19 cellular contexts compared by ENCODE assay signal in genomic region chr1:66540434-66541032, GRCh38. TPM values are rescaled to one million over a fixed set of nuclear protein-coding genes. Genes with fewer than 3 reads are reported as not detected.
A peak's percentile ranks its signal among the peaks of the same experiment; 100 is the strongest.
DNase-seq lines count a peak whose midpoint lies in the region; ATAC-seq and TF ChIP-seq lines count a peak whose summit lies in the region.
"Had no signal": no experiment of that assay in that cellular context is flagged by ENCODE, and none has a peak within 500 bp of the region (broad histone marks: within the 10 kb centered on the region; RNA-seq: fewer than 3 reads in every experiment).

No MANE protein-coding gene starts in this region.

- H3K27ac ChIP-seq in SK-N-SH (ENCODE audit: low read depth in 2 of 2, low read length in 1 of 2): peak overlapping the region; percentile 62 to 79; a peak in 3 of 4 replicates
- H3K27ac ChIP-seq in fibroblast of lung (ENCODE audit: insufficient read depth, low read length): no peak overlapping the region

- H4K20me1 ChIP-seq in SK-N-SH (ENCODE audit: insufficient read depth) (no peaks in the 10 kb centered on the region), fibroblast of lung (ENCODE audit: control insufficient read depth, extremely low read depth, insufficient read depth, low read length) (no peaks in the 10 kb centered on the region)

- DNase-seq in ELF-1 (ENCODE audit: low read depth, low spot score) (peak; percentile 10), SK-N-SH (no peak), fibroblast of lung (ENCODE audit: low read depth in 2 of 2) (peak in 1 of 2 donors; percentile 83), renal cortical epithelial cell (ENCODE audit: low read depth) (peak; percentile 94), T-helper 17 cell (no peak), AML-193 (lab: John Stamatoyannopoulos, UW) (no peak)
- no peak for DNase-seq in activated T-helper 2 cell treated with anti-CD3 and anti-CD28 coated beads, Interferon-gamma antibody, Interleukin-2, Interleukin-4, amounts not matched to agents 10 μg/mL and 5 μg/mL and 100 μg/mL, durations not matched to agents 14 hours and 24 hours and 36 hours (ENCODE audit: low spot score)
- DNase-seq: activated CD8-positive, alpha-beta T cell treated with anti-CD3 and anti-CD28 coated beads, Interleukin-2, amount 10 ng/mL, durations not matched to agents 7 days and 5 days; C1 segment of cervical spinal cord; GOT3; naive thymus-derived CD4-positive, alpha-beta T cell; NCI-H1092 treated with DMSO at 0.1 percent for 48 hours; NCI-H510A treated with DMSO at 0.1 percent for 48 hours; right cardiac atrium; RPMI8226; stimulated activated CD4-positive, alpha-beta T cell treated with anti-CD3 and anti-CD28 coated beads, Interleukin-4, amount 100 ng/mL, for 4 hours; stimulated activated naive CD4-positive, alpha-beta T cell; T-helper 9 cell had no signal

- H3F3A ChIP-seq in SK-N-SH (replicated peaks; ENCODE audit: insufficient read depth): peaks cover 22% of the 10 kb centered on the region

- H3K36me3 Mint-ChIP-seq in T-helper 17 cell (ENCODE audit: low read depth): peaks cover 7% of the 10 kb centered on the region
- H3K36me3 Mint-ChIP-seq in activated T-helper 2 cell treated with anti-CD3 and anti-CD28 coated beads, Interferon-gamma antibody, Interleukin-2, Interleukin-4, amounts not matched to agents 10 μg/mL and 5 μg/mL and 100 μg/mL, durations not matched to agents 14 hours and 24 hours and 36 hours (ENCODE audit: low read depth): no peaks in the 10 kb centered on the region
- H3K36me3 Mint-ChIP-seq: naive thymus-derived CD4-positive, alpha-beta T cell had no signal

- no peaks in the 10 kb centered on the region for H3K9me3 Mint-ChIP-seq in activated T-helper 2 cell treated with anti-CD3 and anti-CD28 coated beads, Interferon-gamma antibody, Interleukin-2, Interleukin-4, amounts not matched to agents 10 μg/mL and 5 μg/mL and 100 μg/mL, durations not matched to agents 14 hours and 24 hours and 36 hours
- H3K9me3 Mint-ChIP-seq: naive thymus-derived CD4-positive, alpha-beta T cell had no signal

- TF ChIP-seq EP300 in SK-N-SH (IDR thresholded peaks at IDR 0.05; ENCODE audit: borderline replicate concordance in 1 of 2, low read depth in 1 of 2, low read length in 1 of 2): peak in 1 of 2 experiments; percentile 68; a peak in 1 of 4 replicates

- TF ChIP-seq RAD21 in SK-N-SH (IDR thresholded peaks at IDR 0.05; ENCODE audit: low read length): no peak

- no peak overlapping the region for H3K4me3 Mint-ChIP-seq in T-helper 17 cell
- H3K4me3 Mint-ChIP-seq in activated T-helper 2 cell treated with anti-CD3 and anti-CD28 coated beads, Interferon-gamma antibody, Interleukin-2, Interleukin-4, amounts not matched to agents 10 μg/mL and 5 μg/mL and 100 μg/mL, durations not matched to agents 14 hours and 24 hours and 36 hours (ENCODE audit: low read depth): no peak overlapping the region
- H3K4me3 Mint-ChIP-seq: activated CD8-positive, alpha-beta T cell treated with anti-CD3 and anti-CD28 coated beads, Interleukin-2, amount 10 ng/mL, durations not matched to agents 7 days and 5 days; naive thymus-derived CD4-positive, alpha-beta T cell had no signal

- peak overlapping the region; percentile 5; the same call in 1 of the 2 replicates for H3K4me2 ChIP-seq in SK-N-SH
- peak overlapping the region; percentile 34 for H3K4me2 ChIP-seq in fibroblast of lung (ENCODE audit: extremely low read depth, insufficient read depth, low read length)

- 84% methylated on average over 3 of the region's 3 CpGs for WGBS in SK-N-SH (ENCODE audit: low lambda C conversion rate)

- no peaks in the 10 kb centered on the region for H3K27me3 ChIP-seq in SK-N-SH (ENCODE audit: insufficient read depth)
- H3K27me3 ChIP-seq in fibroblast of lung (ENCODE audit: control insufficient read depth, insufficient read depth, low read length): no peaks in the 10 kb centered on the region

- H3K9ac ChIP-seq in SK-N-SH: peak overlapping the region; percentile 11; the same call in 1 of the 2 replicates
- no peak overlapping the region for H3K9ac ChIP-seq in fibroblast of lung (ENCODE audit: insufficient read depth, low read length)

- H3K9me2 ChIP-seq in SK-N-SH: no peaks in the 10 kb centered on the region

- H3K4me3 ChIP-seq in SK-N-SH (ENCODE audit: low read depth in 2 of 2, low read length in 1 of 2) (no peak overlapping the region), fibroblast of lung (replicated peaks in 1 of 4; ENCODE audit: control extremely low read depth in 1 of 4, insufficient read depth in 1 of 4, low read depth in 3 of 4, low read length in 4 of 4) (no peak overlapping the region)

- CTCF ChIA-PET in SK-N-SH (lab: Yijun Ruan, JAX): interaction anchor here (0.9 to 2.0 kb wide), 2 partner anchors 37 to 224 kb away, joined by 3 to 4 read pairs; no protein-coding TSS in a partner anchor

- POLR2A ChIA-PET in SK-N-SH (lab: Yijun Ruan, JAX): interaction anchor here (0.6 kb wide), 1 partner anchor 89 kb away, joined by 3 read pairs; no protein-coding TSS in a partner anchor

- no peak overlapping the region for H2AFZ ChIP-seq in SK-N-SH (ENCODE audit: low read depth)
- H2AFZ ChIP-seq in fibroblast of lung (ENCODE audit: low read length): no peak overlapping the region

- intact Hi-C loops in activated T-helper 2 cell treated with anti-CD3 and anti-CD28 coated beads, Interferon-gamma antibody, Interleukin-2, Interleukin-4, amounts not matched to agents 10 μg/mL and 5 μg/mL and 100 μg/mL, durations not matched to agents 14 hours and 24 hours and 36 hours (cut with micrococcal nuclease): no loop called here

- no peaks in the 10 kb centered on the region for H3K4me1 Mint-ChIP-seq in T-helper 17 cell
- H3K4me1 Mint-ChIP-seq in activated T-helper 2 cell treated with anti-CD3 and anti-CD28 coated beads, Interferon-gamma antibody, Interleukin-2, Interleukin-4, amounts not matched to agents 10 μg/mL and 5 μg/mL and 100 μg/mL, durations not matched to agents 14 hours and 24 hours and 36 hours (ENCODE audit: low read depth): no peaks in the 10 kb centered on the region

- peaks cover 88% of the 10 kb centered on the region for H3K79me2 ChIP-seq in SK-N-SH (ENCODE audit: insufficient read depth)
- H3K79me2 ChIP-seq in fibroblast of lung (ENCODE audit: control insufficient read depth, insufficient read depth, low read length): peaks cover 83% of the 10 kb centered on the region

- TF ChIP-seq CTCF in SK-N-SH (IDR thresholded peaks at IDR 0.05) (no peak), fibroblast of lung (conservative IDR thresholded peaks at IDR 0.05 in 1 of 2, IDR thresholded peaks at IDR 0.05 in 1 of 2; ENCODE audit: low read depth in 1 of 2, low read length in 2 of 2) (no peak)

- ATAC-seq in T-helper 17 cell: no peak
- no peak for ATAC-seq in GM18519 (IDR thresholded peaks at IDR 0.05; ENCODE audit: low FRiP score, unreplicated experiment)
- ATAC-seq: activated CD8-positive, alpha-beta T cell treated with anti-CD3 and anti-CD28 coated beads, Interleukin-2, amount 10 ng/mL, durations not matched to agents 7 days and 5 days; naive thymus-derived CD4-positive, alpha-beta T cell; right cardiac atrium had no signal

- H3K9me3 ChIP-seq in SK-N-SH (no peaks in the 10 kb centered on the region), fibroblast of lung (ENCODE audit: control insufficient read depth, insufficient read depth, low read depth, low read length) (no peaks in the 10 kb centered on the region), T-helper 17 cell (ENCODE audit: control insufficient read depth, low read length, poor library complexity, severe bottlenecking) (no peaks in the 10 kb centered on the region)

- no peak overlapping the region for H3K27ac Mint-ChIP-seq in T-helper 17 cell
- H3K27ac Mint-ChIP-seq in activated T-helper 2 cell treated with anti-CD3 and anti-CD28 coated beads, Interferon-gamma antibody, Interleukin-2, Interleukin-4, amounts not matched to agents 10 μg/mL and 5 μg/mL and 100 μg/mL, durations not matched to agents 14 hours and 24 hours and 36 hours: no peak overlapping the region
- H3K27ac Mint-ChIP-seq: activated CD8-positive, alpha-beta T cell treated with anti-CD3 and anti-CD28 coated beads, Interleukin-2, amount 10 ng/mL, durations not matched to agents 7 days and 5 days; naive thymus-derived CD4-positive, alpha-beta T cell had no signal

- H3K4me1 ChIP-seq in SK-N-SH (ENCODE audit: control insufficient read depth in 1 of 2, insufficient read depth in 2 of 2, low read depth in 1 of 2, low read length in 1 of 2) (peaks cover 20 to 33% of the 10 kb centered on the region in 2 experiments), fibroblast of lung (ENCODE audit: control insufficient read depth, extremely low read depth, insufficient read depth, low read length) (peaks cover 29% of the 10 kb centered on the region)

- H3K36me3 ChIP-seq in SK-N-SH (replicated peaks in 1 of 2; ENCODE audit: control insufficient read depth in 1 of 2, insufficient read depth in 2 of 2, low read length in 1 of 2): peaks cover 3 to 15% of the 10 kb centered on the region in 2 experiments
- no peaks in the 10 kb centered on the region for H3K36me3 ChIP-seq in fibroblast of lung (ENCODE audit: control insufficient read depth, insufficient read depth, low read length)

- peaks cover 55% of the 10 kb centered on the region for H3K27me3 Mint-ChIP-seq in T-helper 17 cell
- peaks cover 9% of the 10 kb centered on the region for H3K27me3 Mint-ChIP-seq in activated T-helper 2 cell treated with anti-CD3 and anti-CD28 coated beads, Interferon-gamma antibody, Interleukin-2, Interleukin-4, amounts not matched to agents 10 μg/mL and 5 μg/mL and 100 μg/mL, durations not matched to agents 14 hours and 24 hours and 36 hours (ENCODE audit: low read depth)

TF ChIP-seq in SK-N-SH, 30 proteins besides CTCF, POLR2A, EP300 and RAD21 (continues in another document):
- TF ChIP-seq POLR2AphosphoS5 (IDR thresholded peaks at IDR 0.05; ENCODE audit: low read depth, low read length) (peak; percentile 28; the same call in 1 of the 2 replicates), FOXJ3 (CRISPR knock-in tag; IDR thresholded peaks at IDR 0.05) (no peak), NFIC (IDR thresholded peaks at IDR 0.05; ENCODE audit: borderline replicate concordance) (peak; percentile 72; the same call in 1 of the 2 replicates), RFX5 (IDR thresholded peaks at IDR 0.05; ENCODE audit: low read length) (no peak), GATA2 (CRISPR knock-in tag; IDR thresholded peaks at IDR 0.05) (no peak), SMC3 (IDR thresholded peaks at IDR 0.05; ENCODE audit: low read depth, low read length) (no peak), MXI1 (IDR thresholded peaks at IDR 0.05; ENCODE audit: low read depth, low read length) (no peak)

RNA-seq across cellular contexts. Expression of gene SGIP1, which starts 6.6 kb away (rescaled TPM):
- polyA plus RNA-seq in SK-N-SH (2012; rRNA removed) (15.5 and 22.1 TPM in 2 replicates), fibroblast of lung (71.4 and 77.6 TPM in 2 replicates)
- 12.4 and 15.1 TPM in 2 replicates for polyA plus RNA-seq in SK-N-SH (2012; cell fraction: cytosol; rRNA removed)
- 35.3 and 68.0 TPM in 2 replicates for polyA plus RNA-seq in SK-N-SH (2012; cell fraction: nucleus; rRNA removed)
- total RNA-seq in fibroblast of lung (11.0 and 37.8 TPM in 2 replicates), renal cortical epithelial cell (6.1 and 9.2 TPM in 2 replicates), T-helper 17 cell (under 1 TPM in 1 of 2 donors, not detected in 1; 0.07 TPM)
- polyA plus RNA-seq in fibroblast of lung (2012): 40.1 and 41.3 TPM in 2 replicates
- polyA minus RNA-seq in fibroblast of lung (ENCODE audit: low replicate concordance): 18.8 and 33.8 TPM in 2 replicates
- not detected in 2 replicates for total RNA-seq in activated T-helper 2 cell treated with anti-CD3 and anti-CD28 coated beads, Interferon-gamma antibody, Interleukin-2, Interleukin-4, amounts not matched to agents 10 μg/mL and 5 μg/mL and 100 μg/mL, durations not matched to agents 14 hours and 24 hours and 36 hours
- total RNA-seq: activated CD8-positive, alpha-beta T cell treated with anti-CD3 and anti-CD28 coated beads, Interleukin-2, amount 10 ng/mL, durations not matched to agents 7 days and 5 days; naive thymus-derived CD4-positive, alpha-beta T cell had no signal
- polyA plus RNA-seq: naive thymus-derived CD4-positive, alpha-beta T cell had no signal

Comparison
In these comparisons a context has a peak if more than half of its experiments do, and no peak if none do; other contexts are left out.
1. DNase-seq: peak in ELF-1 (single experiment) and renal cortical epithelial cell (single experiment); none in SK-N-SH (single experiment), T-helper 17 cell (0 of 3), activated T-helper 2 cell treated with anti-CD3 and anti-CD28 coated beads, Interferon-gamma antibody, Interleukin-2, Interleukin-4, amounts not matched to agents 10 μg/mL and 5 μg/mL and 100 μg/mL, durations not matched to agents 14 hours and 24 hours and 36 hours (single experiment) and AML-193 (0 of 2).